2 cellular contexts compared by ENCODE assay signal in genomic region chr4:6778435-6778834, GRCh38.
TF ChIP-seq lines count a peak whose summit lies in the region.

No MANE protein-coding gene starts in this region.

TF ChIP-seq in HepG2, 621 proteins besides CTCF, POLR2A, EP300 and RAD21:
- TF ChIP-seq KDM1A (CRISPR knock-in tag; IDR thresholded peaks at IDR 0.05) (0 out of 2 replicates have a peak, but pooled peaks have one; percentile 61), HMGA1 (CRISPR knock-in tag; conservative IDR thresholded peaks at IDR 0.05) (no peak), NFKB2 (CRISPR knock-in tag; IDR thresholded peaks at IDR 0.05; ENCODE audit: borderline replicate concordance) (no peak), ZNF263 (CRISPR knock-in tag; IDR thresholded peaks at IDR 0.05) (peak; percentile 50; the same call in 1 of the 2 replicates), ZNF629 (CRISPR knock-in tag; conservative IDR thresholded peaks at IDR 0.05) (peak; percentile 90)

TF ChIP-seq in GM23338, 12 proteins besides CTCF, POLR2A, EP300 and RAD21:
- no peak for TF ChIP-seq POLR2AphosphoS5 (IDR thresholded peaks at IDR 0.05; ENCODE audit: low read depth)
- TF ChIP-seq ZNF114 (CRISPR knock-in tag; IDR thresholded peaks at IDR 0.05): no peak
- no peak for TF ChIP-seq ZNF331 (CRISPR knock-in tag; IDR thresholded peaks at IDR 0.05; ENCODE audit: low read depth)
